31 cellular contexts compared by ENCODE assay signal in the genomic region with DNA sequence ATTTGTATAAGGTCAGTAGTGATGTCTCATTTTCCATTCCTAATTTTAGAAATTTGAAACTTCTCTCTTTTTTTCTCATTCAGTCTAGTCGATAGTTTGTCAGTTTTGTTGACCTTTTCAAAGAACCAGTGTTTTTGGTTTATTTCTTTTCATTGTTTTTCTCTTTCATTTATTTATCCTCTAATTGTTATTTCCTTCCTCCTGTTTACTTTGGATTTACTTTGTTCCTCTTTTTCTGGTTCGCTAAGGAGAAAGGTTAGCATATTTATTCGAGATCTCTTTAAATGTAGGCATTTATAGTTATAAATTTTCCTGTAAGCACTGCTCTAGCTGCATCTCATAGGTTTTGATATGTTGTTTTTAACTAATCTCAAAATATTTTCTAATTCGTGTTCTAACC.
"Had no signal": no experiment of that assay in that cellular context is flagged by ENCODE, and none has a peak within 500 bp of the region (broad histone marks: within the 10 kb centered on the region; RNA-seq: fewer than 3 reads in every experiment).

No MANE protein-coding gene starts in this region.

- H3K4me3 ChIP-seq: ovary, psoas muscle, right lobe of liver, sigmoid colon, suprapubic skin, thoracic aorta, thyroid gland, tibial nerve, upper lobe of left lung, uterus had no signal

- H3K9me3 ChIP-seq: ovary, psoas muscle, right lobe of liver, sigmoid colon, suprapubic skin, thoracic aorta, thyroid gland, upper lobe of left lung, uterus had no signal

- ATAC-seq: naive thymus-derived CD8-positive, alpha-beta T cell; natural killer cell treated with Interleukin-12 subunit alpha and Interleukin-12 subunit beta and Interleukin-15 and Interleukin-18, amount 100 ng/mL, for 72 hours; psoas muscle; right cardiac atrium; right lobe of liver; stimulated activated effector memory CD8-positive, alpha-beta T cell treated with anti-CD3 and anti-CD28 coated beads, Interleukin-12 subunit alpha, Interleukin-12 subunit beta, amount 100 ng/mL, for 72 hours; stimulated activated naive B cell treated with anti-CD40 and anti-IgM and Interleukin-4, amounts not matched to agents 10 μg/mL and 1 μg/mL and 100 μg/mL, for 72 hours had no signal

- H3K36me3 ChIP-seq: ovary, right lobe of liver, suprapubic skin, thoracic aorta, thyroid gland, uterus had no signal

- H3K27ac Mint-ChIP-seq: naive B cell; naive thymus-derived CD8-positive, alpha-beta T cell; natural killer cell treated with Interleukin-12 subunit alpha and Interleukin-12 subunit beta and Interleukin-15 and Interleukin-18, amount 100 ng/mL, for 72 hours; nephron progenitor cell; progenitor cell of endocrine pancreas; stimulated activated effector memory CD8-positive, alpha-beta T cell treated with anti-CD3 and anti-CD28 coated beads, Interleukin-12 subunit alpha, Interleukin-12 subunit beta, amount 100 ng/mL, for 72 hours; stimulated activated naive B cell treated with anti-CD40 and anti-IgM and Interleukin-4, amounts not matched to agents 10 μg/mL and 1 μg/mL and 100 μg/mL, for 72 hours; stimulated activated naive CD8-positive, alpha-beta T cell treated with anti-CD3 and anti-CD28 coated beads, Interleukin-15, Interleukin-2, amounts not matched to agents 100 ng/mL and 50 ng/mL, for 24 hours had no signal

- H3K27me3 Mint-ChIP-seq: naive B cell, progenitor cell of endocrine pancreas had no signal

- H3K27ac ChIP-seq: ovary, parathyroid adenoma, psoas muscle, right lobe of liver, sigmoid colon, suprapubic skin, thoracic aorta, thyroid gland, tibial nerve, upper lobe of left lung, uterus had no signal

- H3K4me3 Mint-ChIP-seq: naive B cell; naive thymus-derived CD8-positive, alpha-beta T cell; natural killer cell treated with Interleukin-12 subunit alpha and Interleukin-12 subunit beta and Interleukin-15 and Interleukin-18, amount 100 ng/mL, for 72 hours; nephron progenitor cell; neural crest cell; stimulated activated effector memory CD8-positive, alpha-beta T cell treated with anti-CD3 and anti-CD28 coated beads, Interleukin-12 subunit alpha, Interleukin-12 subunit beta, amount 100 ng/mL, for 72 hours; stimulated activated naive B cell treated with anti-CD40 and anti-IgM and Interleukin-4, amounts not matched to agents 10 μg/mL and 1 μg/mL and 100 μg/mL, for 72 hours; stimulated activated naive CD8-positive, alpha-beta T cell treated with anti-CD3 and anti-CD28 coated beads, Interleukin-15, Interleukin-2, amounts not matched to agents 100 ng/mL and 50 ng/mL, for 24 hours had no signal

- DNase-seq: naive B cell; naive thymus-derived CD8-positive, alpha-beta T cell; nephron progenitor cell; occipital lobe; ovary; posterior cingulate gyrus; psoas muscle; right cardiac atrium; right lobe of liver; sigmoid colon; small intestine; stimulated activated CD4-positive, alpha-beta T cell treated with anti-CD3 and anti-CD28 coated beads, Interleukin-15, amount 100 ng/mL, for 24 hours; stimulated activated CD4-positive, alpha-beta T cell treated with anti-CD3 and anti-CD28 coated beads, Interleukin-2, amount 100 ng/mL, for 24 hours; stimulated activated CD4-positive, alpha-beta T cell treated with anti-CD3 and anti-CD28 coated beads, Interleukin-2, amount 100 ng/mL, for 48 hours; stimulated activated CD4-positive, alpha-beta T cell treated with anti-CD3 and anti-CD28 coated beads, Interleukin-4, amount 100 ng/mL, for 24 hours; stimulated activated naive B cell treated with anti-CD40 and anti-IgM and Interleukin-4, amounts not matched to agents 10 μg/mL and 1 μg/mL and 100 μg/mL, for 72 hours; stimulated activated naive CD4-positive, alpha-beta T cell treated with Interleukin-2 at 50 U/mL for 16 hours; substantia nigra; thyroid gland; trophoblast cell; upper lobe of left lung; uterus had no signal

- H3K4me1 ChIP-seq: right lobe of liver had no signal

- H3K9me3 Mint-ChIP-seq: natural killer cell treated with Interleukin-12 subunit alpha and Interleukin-12 subunit beta and Interleukin-15 and Interleukin-18, amount 100 ng/mL, for 72 hours had no signal

- H3K9ac ChIP-seq: parathyroid adenoma had no signal

- H3K36me3 Mint-ChIP-seq: natural killer cell treated with Interleukin-12 subunit alpha and Interleukin-12 subunit beta and Interleukin-15 and Interleukin-18, amount 100 ng/mL, for 72 hours; stimulated activated effector memory CD8-positive, alpha-beta T cell treated with anti-CD3 and anti-CD28 coated beads, Interleukin-12 subunit alpha, Interleukin-12 subunit beta, amount 100 ng/mL, for 72 hours had no signal

- H3K27me3 ChIP-seq: ovary, right lobe of liver, sigmoid colon, suprapubic skin, thyroid gland, tibial nerve, upper lobe of left lung, uterus had no signal

- H3K79me2 ChIP-seq: parathyroid adenoma had no signal

- H2AFZ ChIP-seq: parathyroid adenoma had no signal

- H3K4me1 Mint-ChIP-seq: nephron progenitor cell; stimulated activated effector memory CD8-positive, alpha-beta T cell treated with anti-CD3 and anti-CD28 coated beads, Interleukin-12 subunit alpha, Interleukin-12 subunit beta, amount 100 ng/mL, for 72 hours had no signal
